ENCODE assay signal across 15 cellular contexts in the genomic region with DNA sequence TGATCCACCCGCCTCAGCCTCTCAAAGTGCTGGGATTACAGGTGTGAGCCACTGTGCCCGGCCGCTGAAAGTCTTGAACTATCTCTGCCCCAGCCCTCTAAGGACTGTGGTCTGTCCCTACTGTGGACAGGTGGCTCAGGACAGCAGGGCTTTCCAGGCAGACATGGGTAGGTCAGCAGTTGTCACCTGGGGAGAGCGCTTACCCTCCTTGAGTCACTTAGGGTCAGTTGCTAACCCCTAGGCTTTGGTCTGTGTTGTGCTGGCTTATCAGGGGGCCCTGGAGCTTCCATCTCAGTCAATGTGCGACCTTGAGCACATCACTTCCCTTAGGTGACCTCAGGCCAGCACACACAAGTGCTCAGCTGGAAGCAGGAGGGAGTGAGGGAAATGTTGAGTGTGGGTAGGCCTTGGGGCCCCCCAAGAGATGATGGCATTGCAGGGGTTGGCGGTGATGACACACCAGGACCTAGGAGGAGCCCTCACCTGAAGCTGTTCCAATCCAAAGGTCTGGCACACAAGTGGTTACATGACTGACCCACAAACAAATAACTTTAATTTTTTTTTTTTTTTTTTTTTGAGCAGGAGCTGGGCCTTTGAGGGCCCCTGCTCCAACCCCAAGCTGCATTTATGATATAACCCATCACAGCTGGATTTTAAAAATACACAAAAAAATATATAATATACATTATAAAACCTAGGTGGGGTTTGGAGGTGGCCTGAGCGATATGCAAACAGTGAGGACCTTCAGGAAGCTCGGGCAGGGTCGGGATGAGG. TPM values are rescaled to one million over a fixed set of nuclear protein-coding genes. Genes with fewer than 3 reads are reported as not detected.
DNase-seq lines count a peak whose midpoint lies in the region; ATAC-seq, FAIRE-seq and TF ChIP-seq lines count a peak whose summit lies in the region.
"Had no signal": no experiment of that assay in that cellular context is flagged by ENCODE, and none has a peak within 500 bp of the region (broad histone marks: within the 10 kb centered on the region; RNA-seq: fewer than 3 reads in every experiment).

No MANE protein-coding gene starts in this region.

- FAIRE-seq in GM12878 (lab: Jason Lieb, UNC) = no peak

- H3K4me1 ChIP-seq in GM12878 (ENCODE audit: control insufficient read depth, insufficient read depth, low read length) = no peaks in the 10 kb centered on the region
- peaks cover 0 to 7% of the 10 kb centered on the region in 2 donors for H3K4me1 ChIP-seq in uterus

- H4K20me1 ChIP-seq in GM12878 (ENCODE audit: control insufficient read depth, insufficient read depth) = peaks cover 7% of the 10 kb centered on the region; the same call in 1 of the 2 replicates

- no peaks in the 10 kb centered on the region for H3K9me3 ChIP-seq in GM12878 (replicated peaks; ENCODE audit: control insufficient read depth, insufficient read depth, low read length)
- H3K9me3 ChIP-seq in uterus = no peaks in the 10 kb centered on the region
- H3K9me3 ChIP-seq: left ventricle myocardium inferior, neutrophil had no signal

- SMC1A ChIA-PET in GM12878 (lab: Charles Lee; ENCODE audit: uncharacterized antibody, unreplicated experiment) = no interaction called here

- H3K9ac ChIP-seq in GM12878 (ENCODE audit: control insufficient read depth, insufficient read depth, low read length) = no peak overlapping the region

- BruUV-seq in GM12878 (replicated peaks; lab: Mats Ljungman, UMichigan) = no TSS peak

- RAD21 ChIA-PET in GM12878 (lab: Charles Lee; ENCODE audit: unreplicated experiment) = interaction anchor here (1.8 kb wide), 1 partner anchor 22 kb away, joined by 4 read pairs; no protein-coding TSS in a partner anchor

- H3K4me1 Mint-ChIP-seq in stimulated activated naive CD8-positive, alpha-beta T cell treated with anti-CD3 and anti-CD28 coated beads, Interleukin-15, amount 100 ng/mL, for 72 hours = peaks cover 70% of the 10 kb centered on the region

- CTCF ChIA-PET in GM12878 (lab: Yijun Ruan, JAX) = interaction anchor here (2.4 kb wide), 1 partner anchor 180 kb away, joined by 7 read pairs; no protein-coding TSS in a partner anchor

- in situ Hi-C loops in GM12878 (cut with MboI) = no loop called here

- no peaks in the 10 kb centered on the region for H3K9me3 Mint-ChIP-seq in stimulated activated naive CD8-positive, alpha-beta T cell treated with anti-CD3 and anti-CD28 coated beads, Interleukin-15, amount 100 ng/mL, for 72 hours
- H3K9me3 Mint-ChIP-seq: effector memory CD8-positive, alpha-beta T cell had no signal

- H3K4me3 ChIP-seq in GM12878 = no peak overlapping the region
- H3K4me3 ChIP-seq in uterus = no peak overlapping the region
- H3K4me3 ChIP-seq: left ventricle myocardium inferior had no signal

- peak overlapping the region in 1 of 2 donors; percentile 85 for H3K27ac Mint-ChIP-seq in stimulated activated naive CD8-positive, alpha-beta T cell treated with anti-CD3 and anti-CD28 coated beads, Interleukin-15, amount 100 ng/mL, for 72 hours

- H3K27me3 Mint-ChIP-seq in stimulated activated naive CD8-positive, alpha-beta T cell treated with anti-CD3 and anti-CD28 coated beads, Interleukin-15, amount 100 ng/mL, for 72 hours = no peaks in the 10 kb centered on the region
- H3K27me3 Mint-ChIP-seq: effector memory CD8-positive, alpha-beta T cell had no signal

- ATAC-seq in stimulated activated naive CD8-positive, alpha-beta T cell treated with anti-CD3 and anti-CD28 coated beads, Interleukin-15, Interleukin-2, amounts not matched to agents 100 U/mL and 50 U/mL, for 24 hours = peak; percentile 28
- no peak for ATAC-seq in stimulated activated naive CD8-positive, alpha-beta T cell treated with anti-CD3 and anti-CD28 coated beads, Interleukin-15, amount 100 ng/mL, for 72 hours
- no peak; the same call in 2 of the 3 replicates for ATAC-seq in GM12878
- ATAC-seq: effector memory CD8-positive, alpha-beta T cell had no signal

- TF ChIP-seq RAD21 in GM12878 (IDR thresholded peaks at IDR 0.05; ENCODE audit: insufficient read depth, low read depth, low read length) = no peak

- H2AFZ ChIP-seq in GM12878 (ENCODE audit: control insufficient read depth, low read depth, low read length) = no peak overlapping the region

- TF ChIP-seq CTCF in GM12878 (IDR thresholded peaks at IDR 0.05 in 2 of 3, conservative IDR thresholded peaks at IDR 0.05 in 1 of 3; ENCODE audit: control insufficient read depth in 2 of 3, extremely low read depth in 1 of 3, insufficient read depth in 1 of 3, low read depth in 3 of 3, low read length in 3 of 3) (no peak), uterus (IDR thresholded peaks at IDR 0.05) (no peak)

- intact Hi-C loops in GM12878 (cut with micrococcal nuclease; ENCODE audit: unreplicated experiment) (no loop called here), uterus (cut with DNase I; ENCODE audit: low total_unique reads) (no loop called here)

- POLR2A ChIA-PET in GM12878 (lab: Charles Lee) = interaction anchor here (0.6 kb wide), 4 partner anchors 17 to 265 kb away, joined by 3 to 9 read pairs (median 5); no protein-coding TSS in a partner anchor

- no peak overlapping the region for H3K4me2 ChIP-seq in GM12878 (ENCODE audit: control insufficient read depth, insufficient read depth)

- H3K79me2 ChIP-seq in GM12878 (ENCODE audit: control insufficient read depth, insufficient read depth, low read length) = peaks cover 32% of the 10 kb centered on the region

- 51% methylated on average over 9 of the region's 9 CpGs for whole genome bisulfite sequencing in GM12878 (ENCODE audit: insufficient coverage, insufficient replicate concordance, low lambda C conversion rate, missing lambda C conversion rate)

- H3K27me3 ChIP-seq in GM12878 (replicated peaks in 1 of 2; ENCODE audit: control insufficient read depth in 2 of 2, insufficient read depth in 2 of 2, low read length in 1 of 2) (no peaks in the 10 kb centered on the region), uterus (no peaks in the 10 kb centered on the region)
- H3K27me3 ChIP-seq: neutrophil had no signal

- no peak for TF ChIP-seq EP300 in GM12878 (IDR thresholded peaks at IDR 0.05; ENCODE audit: borderline replicate concordance in 1 of 2, control insufficient read depth in 1 of 2, low read depth in 2 of 2, low read length in 2 of 2)

- H3K36me3 ChIP-seq in GM12878 (ENCODE audit: control insufficient read depth in 2 of 2, insufficient read depth in 2 of 2, low read length in 1 of 2) (peaks cover 14% of the 10 kb centered on the region in 2 experiments), uterus (no peaks in the 10 kb centered on the region)
- H3K36me3 ChIP-seq: neutrophil had no signal

- no peak for DNase-seq in stimulated activated naive CD8-positive, alpha-beta T cell treated with anti-CD3 and anti-CD28 coated beads, Interleukin-15, Interleukin-2, amounts not matched to agents 100 U/mL and 50 U/mL, for 24 hours
- no peak for DNase-seq in stimulated activated naive CD8-positive, alpha-beta T cell treated with anti-CD3 and anti-CD28 coated beads, Interleukin-15, amount 100 ng/mL, for 72 hours
- DNase-seq in MV-4-11 (lab: John Stamatoyannopoulos, UW) = peak; percentile 22
- no peak for DNase-seq in GM12878 (ENCODE audit: low read depth, low spot score)
- DNase-seq in uterus = no peak
- no peak for DNase-seq in activated CD4-positive, CD25-positive, alpha-beta regulatory T cell treated with anti-CD3 and anti-CD28 coated beads, Interleukin-2, amount 50 U/mL, for 72 hours
- DNase-seq in NCI-H2107 treated with DMSO at 0.1 percent for 48 hours (lab: John Stamatoyannopoulos, UW; ENCODE audit: unreplicated experiment) = no peak
- no peak for DNase-seq in ecto neural progenitor cell (ENCODE audit: low spot score)
- DNase-seq: anterior cingulate cortex; effector memory CD8-positive, alpha-beta T cell; left ventricle myocardium inferior; NCI-H1092; NCI-H510A treated with DMSO at 0.1 percent for 48 hours had no signal

- H3K27ac ChIP-seq in GM12878 (ENCODE audit: control insufficient read depth, insufficient read depth) = no peak overlapping the region
- peak overlapping the region; percentile 2 to 26 for H3K27ac ChIP-seq in uterus
- H3K27ac ChIP-seq: neutrophil had no signal

- TF ChIP-seq POLR2A in GM12878 (IDR thresholded peaks at IDR 0.05; ENCODE audit: low read depth, low read length) (peak; percentile 61; the same call in 1 of the 2 replicates), uterus (IDR thresholded peaks at IDR 0.05) (no peak)

- H3K4me3 Mint-ChIP-seq in stimulated activated naive CD8-positive, alpha-beta T cell treated with anti-CD3 and anti-CD28 coated beads, Interleukin-15, amount 100 ng/mL, for 72 hours = peak overlapping the region in 1 of 2 donors; percentile 58
- H3K4me3 Mint-ChIP-seq: effector memory CD8-positive, alpha-beta T cell had no signal

RNA-seq across cellular contexts. Expression of a gene that starts 5.1 kb away (rescaled TPM):
- 252 and 256 TPM in 2 replicates for total RNA-seq in GM12878 (2013; cell fraction: nucleolus; rRNA removed)
- total RNA-seq in GM12878 (2014; rRNA removed) (2,974 and 3,149 TPM in 2 replicates), GM12878 (2014; rRNA removed; fragmentation: Illumina TruSeq; extraction: Trizol) (2,806 and 2,891 TPM in 2 replicates), GM12878 (2021) (2,346 and 2,441 TPM in 2 replicates), uterus (1,000 to 10,000 TPM; 1,557 to 4,762 (median 2,904) TPM)
- 1,766 TPM for polyA plus RNA-seq in GM12878 (2011; ENCODE audit: low read depth)
- polyA plus RNA-seq in GM12878 (2011; rRNA removed) (3,265 and 3,380 TPM in 2 replicates), GM12878 (2014; fragmentation: Illumina TruSeq; extraction: Trizol) (2,332 and 3,478 TPM in 2 replicates), GM12878 (2014; fragmentation: Nextera tagmentation; extraction: Ambion mirVana) (1,000 to 10,000 TPM; 2,399 to 2,699 TPM), GM12878 (2014; rRNA removed) (3,639 and 4,029 TPM in 2 replicates), GM12878 (2016; fragmentation: Nextera tagmentation; extraction: Ambion mirVana) (100 to 1,000 TPM; 833 to 850 TPM)
- polyA plus RNA-seq in GM12878 (2011; cell fraction: cytosol; rRNA removed) = 3,801 and 5,306 TPM in 2 replicates
- polyA plus RNA-seq in GM12878 (2011; cell fraction: nucleus; rRNA removed) = 1,839 and 2,010 TPM in 2 replicates
- 2,979 and 3,855 TPM in 2 replicates for polyA plus RNA-seq in GM12878 (2012)
- polyA minus RNA-seq in GM12878 (2011; rRNA and poly(A)+ RNA removed) = 1,419 and 1,651 TPM in 2 replicates
- polyA minus RNA-seq in GM12878 (2011; cell fraction: cytosol; rRNA and poly(A)+ RNA removed) = 569 and 581 TPM in 2 replicates
- polyA minus RNA-seq in GM12878 (2011; cell fraction: nucleus; rRNA and poly(A)+ RNA removed) = 265 and 335 TPM in 2 replicates

RNA-seq across cellular contexts. Expression of a gene that starts 21.1 kb away (rescaled TPM):
- 3.8 and 4.1 TPM in 2 replicates for total RNA-seq in GM12878 (2013; cell fraction: nucleolus; rRNA removed)
- total RNA-seq in GM12878 (2014; rRNA removed) (13.0 and 13.3 TPM in 2 replicates), GM12878 (2014; rRNA removed; fragmentation: Illumina TruSeq; extraction: Trizol) (7.9 and 9.1 TPM in 2 replicates), GM12878 (2021) (11.3 and 12.8 TPM in 2 replicates), uterus (10 to 100 TPM in 3 of 4 donors, 1 to 10 TPM in 1; 9.6 to 19.1 (median 11.4) TPM)
- polyA plus RNA-seq in GM12878 (2011; ENCODE audit: low read depth) = 2.1 TPM
- polyA plus RNA-seq in GM12878 (2011; rRNA removed) (6.0 and 8.1 TPM in 2 replicates), GM12878 (2014; fragmentation: Illumina TruSeq; extraction: Trizol) (7.3 and 8.1 TPM in 2 replicates), GM12878 (2014; fragmentation: Nextera tagmentation; extraction: Ambion mirVana) (1 to 10 TPM; 3.0 to 3.7 TPM), GM12878 (2014; rRNA removed) (9.2 and 10.6 TPM in 2 replicates), GM12878 (2016; fragmentation: Nextera tagmentation; extraction: Ambion mirVana) (1 to 10 TPM; 3.5 to 7.6 TPM)
- polyA plus RNA-seq in GM12878 (2011; cell fraction: cytosol; rRNA removed) = 8.8 and 11.1 TPM in 2 replicates
- 6.7 and 8.0 TPM in 2 replicates for polyA plus RNA-seq in GM12878 (2011; cell fraction: nucleus; rRNA removed)
- 3.1 and 3.3 TPM in 2 replicates for polyA plus RNA-seq in GM12878 (2012)
- polyA minus RNA-seq in GM12878 (2011; rRNA and poly(A)+ RNA removed) = 7.1 and 10.3 TPM in 2 replicates
- 4.4 and 5.5 TPM in 2 replicates for polyA minus RNA-seq in GM12878 (2011; cell fraction: cytosol; rRNA and poly(A)+ RNA removed)
- polyA minus RNA-seq in GM12878 (2011; cell fraction: nucleus; rRNA and poly(A)+ RNA removed) = 1.6 and 2.6 TPM in 2 replicates

RNA-seq across cellular contexts. Expression of a gene that starts 23.6 kb away (rescaled TPM):
- not detected in 2 replicates for total RNA-seq in GM12878 (2013; cell fraction: nucleolus; rRNA removed)
- total RNA-seq in GM12878 (2014; rRNA removed) (not detected in 2 replicates), GM12878 (2014; rRNA removed; fragmentation: Illumina TruSeq; extraction: Trizol) (not detected in 2 replicates), GM12878 (2021) (0.28 TPM in 1 of 2 replicates, not detected in the other), uterus (100 to 1,000 TPM in 1 of 4 donors, 10 to 100 TPM in 3; 10.2 to 107 (median 17.2) TPM)
- not detected for polyA plus RNA-seq in GM12878 (2011; ENCODE audit: low read depth)
- polyA plus RNA-seq in GM12878 (2011; rRNA removed) (0.03 TPM in 1 of 2 replicates, not detected in the other), GM12878 (2014; fragmentation: Illumina TruSeq; extraction: Trizol) (not detected in 2 replicates), GM12878 (2014; fragmentation: Nextera tagmentation; extraction: Ambion mirVana) (under 1 TPM in 1 of 2 experiments, not detected in 1; 0.02 TPM), GM12878 (2014; rRNA removed) (0.04 TPM in 1 of 2 replicates, not detected in the other), GM12878 (2016; fragmentation: Nextera tagmentation; extraction: Ambion mirVana) (under 1 TPM; 0.18 to 0.24 TPM)
- 0.01 TPM in 1 of 2 replicates, not detected in the other for polyA plus RNA-seq in GM12878 (2011; cell fraction: cytosol; rRNA removed)
- 0.06 TPM in 1 of 2 replicates, not detected in the other for polyA plus RNA-seq in GM12878 (2011; cell fraction: nucleus; rRNA removed)
- polyA plus RNA-seq in GM12878 (2012) = 0.06 TPM in 1 of 2 replicates, not detected in the other
- not detected in 2 replicates for polyA minus RNA-seq in GM12878 (2011; rRNA and poly(A)+ RNA removed)
- polyA minus RNA-seq in GM12878 (2011; cell fraction: cytosol; rRNA and poly(A)+ RNA removed) = not detected in 2 replicates
- 0.12 TPM in 1 of 2 replicates, not detected in the other for polyA minus RNA-seq in GM12878 (2011; cell fraction: nucleus; rRNA and poly(A)+ RNA removed)

RNA-seq across cellular contexts. Expression of a gene that starts 39.4 kb away (rescaled TPM):
- total RNA-seq in GM12878 (2013; cell fraction: nucleolus; rRNA removed) = not detected in 2 replicates
- total RNA-seq in GM12878 (2014; rRNA removed) = not detected in 2 replicates
- total RNA-seq in GM12878 (2014; rRNA removed; fragmentation: Illumina TruSeq; extraction: Trizol) = not detected in 2 replicates
- total RNA-seq in GM12878 (2021) = not detected in 2 replicates
- polyA plus RNA-seq in GM12878 (2011; ENCODE audit: low read depth) = not detected
- not detected in 2 replicates for polyA plus RNA-seq in GM12878 (2011; rRNA removed)
- not detected in 2 replicates for polyA plus RNA-seq in GM12878 (2011; cell fraction: cytosol; rRNA removed)
- polyA plus RNA-seq in GM12878 (2011; cell fraction: nucleus; rRNA removed) = not detected in 2 replicates
- polyA plus RNA-seq in GM12878 (2012) = not detected in 2 replicates
- not detected in 2 replicates for polyA plus RNA-seq in GM12878 (2014; fragmentation: Illumina TruSeq; extraction: Trizol)
- not detected for polyA plus RNA-seq in GM12878 (2014; fragmentation: Nextera tagmentation; extraction: Ambion mirVana)
- polyA plus RNA-seq in GM12878 (2014; rRNA removed) = not detected in 2 replicates
- not detected for polyA plus RNA-seq in GM12878 (2016; fragmentation: Nextera tagmentation; extraction: Ambion mirVana)
- not detected in 2 replicates for polyA minus RNA-seq in GM12878 (2011; rRNA and poly(A)+ RNA removed)
- not detected in 2 replicates for polyA minus RNA-seq in GM12878 (2011; cell fraction: cytosol; rRNA and poly(A)+ RNA removed)
- not detected in 2 replicates for polyA minus RNA-seq in GM12878 (2011; cell fraction: nucleus; rRNA and poly(A)+ RNA removed)
- 1 to 10 TPM in 3 of 4 donors, not detected in 1; 1.6 to 3.2 (median 2.1) TPM for total RNA-seq in uterus
- total RNA-seq: left ventricle myocardium inferior, SK-MEL-5 had no signal

Comparison
In these comparisons a context has a peak if more than half of its experiments do, and no peak if none do; other contexts are left out.
1. RNA of a gene that starts 23.6 kb away (total RNA-seq): 10.2 to 107 TPM in uterus; 0.28 TPM in GM12878; every median in the first group is over 4 times any median in the second.